8 cellular contexts compared by ENCODE assay signal in genomic region chr7:5898480-5899224, GRCh38. TPM values are rescaled to one million over a fixed set of nuclear protein-coding genes. Genes with fewer than 3 reads are reported as not detected.
DNase-seq lines count a peak whose midpoint lies in the region; ATAC-seq and TF ChIP-seq lines count a peak whose summit lies in the region.
"Not testable (repeated sequence)": the region's sequence is repeated elsewhere in the genome, so short reads cannot be mapped to it uniquely, and the experiment has no call there.

TSS of gene CCZ1 (plus strand) at chr7:5898733. CDS start at chr7:5898800, 67 bp downstream.

- H3K4me1 ChIP-seq in DOHH2 (ENCODE audit: control insufficient read depth, low read length), result peaks cover 12% of the 10 kb centered on the region
- H3K4me1 ChIP-seq in IMR-90 (ENCODE audit: control insufficient read depth, insufficient read depth, low read length), result not testable (repeated sequence)

- H2BK15ac ChIP-seq in IMR-90 (ENCODE audit: low read depth, low read length), result not testable (repeated sequence)

- peak within 1 kb of the TSS; percentile 71 for H3K4me3 Mint-ChIP-seq in activated T-helper 17 cell treated with anti-CD3 and anti-CD28 coated beads, Interleukin-2, amount 50 U/mL, for 72 hours
- peak within 1 kb of the TSS; percentile 75 for H3K4me3 Mint-ChIP-seq in natural killer cell treated with Interleukin-12 subunit alpha and Interleukin-12 subunit beta and Interleukin-15 and Interleukin-18, amount 100 ng/mL, for 72 hours
- peak within 1 kb of the TSS; percentile 66 for H3K4me3 Mint-ChIP-seq in stimulated activated effector memory CD8-positive, alpha-beta T cell treated with anti-CD3 and anti-CD28 coated beads, Interleukin-12 subunit alpha, Interleukin-12 subunit beta, amount 100 ng/mL, for 72 hours

- ATAC-seq in GM21576 (IDR thresholded peaks at IDR 0.05; ENCODE audit: unreplicated experiment), result peak; percentile 94
- ATAC-seq in IMR-90 (ENCODE audit: low read depth), result peak; percentile 96
- peak; percentile 97 for ATAC-seq in activated T-helper 17 cell treated with anti-CD3 and anti-CD28 coated beads, Interleukin-2, amount 50 U/mL, for 72 hours (replicated peaks)
- peak; percentile 92 to 96 for ATAC-seq in natural killer cell treated with Interleukin-12 subunit alpha and Interleukin-12 subunit beta and Interleukin-15 and Interleukin-18, amount 100 ng/mL, for 72 hours
- peak; percentile 95 for ATAC-seq in stimulated activated effector memory CD8-positive, alpha-beta T cell treated with anti-CD3 and anti-CD28 coated beads, Interleukin-12 subunit alpha, Interleukin-12 subunit beta, amount 100 ng/mL, for 72 hours

- not testable (repeated sequence) for H3K9me3 Mint-ChIP-seq in activated T-helper 17 cell treated with anti-CD3 and anti-CD28 coated beads, Interleukin-2, amount 50 U/mL, for 72 hours; natural killer cell treated with Interleukin-12 subunit alpha and Interleukin-12 subunit beta and Interleukin-15 and Interleukin-18, amount 100 ng/mL, for 72 hours; stimulated activated effector memory CD8-positive, alpha-beta T cell treated with anti-CD3 and anti-CD28 coated beads, Interleukin-12 subunit alpha, Interleukin-12 subunit beta, amount 100 ng/mL, for 72 hours

- H3K4me3 ChIP-seq in DOHH2 (ENCODE audit: low read length) (peak within 1 kb of the TSS; percentile 70), IMR-90 (ENCODE audit: insufficient read depth, low read depth, low read length) (peak within 1 kb of the TSS; percentile 95)

- DNase-seq in IMR-90 (peak; percentile 33), fibroblast of peridontal ligament (ENCODE audit: extremely low read depth) (peak; percentile 23)
- not testable (repeated sequence) for DNase-seq in natural killer cell treated with Interleukin-12 subunit alpha and Interleukin-12 subunit beta and Interleukin-15 and Interleukin-18, amount 100 ng/mL, for 72 hours (ENCODE audit: low spot score)
- DNase-seq in stimulated activated effector memory CD8-positive, alpha-beta T cell treated with anti-CD3 and anti-CD28 coated beads, Interleukin-12 subunit alpha, Interleukin-12 subunit beta, amount 100 ng/mL, for 72 hours (ENCODE audit: low spot score in 2 of 2), result peak; percentile 43 to 84

- not testable (repeated sequence) for H2BK20ac ChIP-seq in IMR-90 (ENCODE audit: low read depth, low read length)

- not testable (repeated sequence) for H3K79me1 ChIP-seq in IMR-90 (ENCODE audit: low read depth in 1 of 2, low read length in 2 of 2)

- POLR2A ChIA-PET in IMR-90 (lab: Charles Lee; ENCODE audit: unreplicated experiment), result not testable (repeated sequence)

- H2AK5ac ChIP-seq in IMR-90 (ENCODE audit: low read depth, low read length), result not testable (repeated sequence)

- in situ Hi-C loops in IMR-90 (cut with MboI; ENCODE audit: low sequenced_read_pairs), result not testable (repeated sequence)

- intact Hi-C loops in IMR-90 (cut with micrococcal nuclease), result not testable (repeated sequence)

- not testable (repeated sequence) for H3K56ac ChIP-seq in IMR-90 (ENCODE audit: extremely low read depth, insufficient read depth, low read length)

- not testable (repeated sequence) for TF ChIP-seq RAD21 in IMR-90 (IDR thresholded peaks at IDR 0.05; ENCODE audit: low read length)

- not testable (repeated sequence) for H2BK120ac ChIP-seq in IMR-90 (ENCODE audit: low read depth, low read length)

- not testable (repeated sequence) for BruUV-seq in IMR-90 (replicated peaks; lab: Mats Ljungman, UMichigan)

- H3K9me1 ChIP-seq in IMR-90 (ENCODE audit: insufficient read depth, low read length), result not testable (repeated sequence)

- H3K36me3 Mint-ChIP-seq in activated T-helper 17 cell treated with anti-CD3 and anti-CD28 coated beads, Interleukin-2, amount 50 U/mL, for 72 hours (ENCODE audit: low read depth), result peaks cover 24% of the 10 kb centered on the region
- H3K36me3 Mint-ChIP-seq in natural killer cell treated with Interleukin-12 subunit alpha and Interleukin-12 subunit beta and Interleukin-15 and Interleukin-18, amount 100 ng/mL, for 72 hours, result not testable (repeated sequence)
- peaks cover 21% of the 10 kb centered on the region for H3K36me3 Mint-ChIP-seq in stimulated activated effector memory CD8-positive, alpha-beta T cell treated with anti-CD3 and anti-CD28 coated beads, Interleukin-12 subunit alpha, Interleukin-12 subunit beta, amount 100 ng/mL, for 72 hours

- TF ChIP-seq POLR2A in IMR-90 (IDR thresholded peaks at IDR 0.05; ENCODE audit: low read depth, low read length), result not testable (repeated sequence)
- TF ChIP-seq POLR2A in Raji (IDR thresholded peaks at IDR 0.05; ENCODE audit: insufficient read depth, low read depth, low read length), result peak; percentile 48; the same call in 1 of the 2 replicates

- peak; percentile 31 for TF ChIP-seq CTCF in DOHH2 (IDR thresholded peaks at IDR 0.05; ENCODE audit: low read depth, low read length, poor library complexity, severe bottlenecking)
- TF ChIP-seq CTCF in IMR-90 (conservative IDR thresholded peaks at IDR 0.05; ENCODE audit: low read depth, low read length), result peak; percentile 28; the same call in 1 of the 2 replicates

- no CpG with 5 or more reads among the region's 64 CpGs for WGBS in IMR-90 (ENCODE audit: extremely low coverage in 2 of 2, insufficient read length in 1 of 2), 2 experiments

- peak within 1 kb of the TSS; percentile 81 for H4K5ac ChIP-seq in IMR-90 (ENCODE audit: low read depth, low read length)

- H4K20me1 ChIP-seq in DOHH2 (ENCODE audit: control insufficient read depth, insufficient read depth, low read depth, low read length); IMR-90 (ENCODE audit: insufficient read depth, low read length): not testable (repeated sequence)

- H4K91ac ChIP-seq in IMR-90 (ENCODE audit: insufficient read depth, low read depth, low read length), result not testable (repeated sequence)

- peak within 1 kb of the TSS; percentile 75; the same call in 1 of the 2 replicates for H3K9ac ChIP-seq in IMR-90 (ENCODE audit: low read depth, low read length)

- H3K14ac ChIP-seq in IMR-90 (replicated peaks; ENCODE audit: low read depth, low read length), result not testable (repeated sequence)

- H3K27me3 ChIP-seq in DOHH2 (ENCODE audit: control insufficient read depth, low read length); IMR-90 (ENCODE audit: control insufficient read depth, insufficient read depth, low read length): not testable (repeated sequence)

- not testable (repeated sequence) for H3K36me3 ChIP-seq in DOHH2 (ENCODE audit: control insufficient read depth, low read length); IMR-90 (ENCODE audit: control insufficient read depth, insufficient read depth, low read length)

- not testable (repeated sequence) for H3K79me2 ChIP-seq in DOHH2 (ENCODE audit: control insufficient read depth, low read length)

- H3K4ac ChIP-seq in IMR-90 (ENCODE audit: low read depth, low read length), result peak within 1 kb of the TSS; percentile 65; the same call in 1 of the 2 replicates

- not testable (repeated sequence) for H3K9me2 ChIP-seq in DOHH2 (replicated peaks; ENCODE audit: control insufficient read depth, low read length)

- dilution Hi-C loops in IMR-90 (cut with HindIII; ENCODE audit: low sequenced_read_pairs, unreplicated experiment), result not testable (repeated sequence)

- CTCF ChIA-PET in IMR-90 (lab: Yijun Ruan, JAX), result not testable (repeated sequence)

- H2AFZ ChIP-seq in IMR-90 (replicated peaks; ENCODE audit: low read length, poor library complexity), result peak within 1 kb of the TSS; percentile 71

- H2AK9ac ChIP-seq in IMR-90 (replicated peaks; ENCODE audit: low read depth, low read length, poor library complexity), result not testable (repeated sequence)

- H2BK5ac ChIP-seq in IMR-90 (ENCODE audit: low read depth, low read length, poor library complexity, severe bottlenecking), result peak within 1 kb of the TSS; percentile 58

- H3K27me3 Mint-ChIP-seq in activated T-helper 17 cell treated with anti-CD3 and anti-CD28 coated beads, Interleukin-2, amount 50 U/mL, for 72 hours; natural killer cell treated with Interleukin-12 subunit alpha and Interleukin-12 subunit beta and Interleukin-15 and Interleukin-18, amount 100 ng/mL, for 72 hours: not testable (repeated sequence)

- peak within 1 kb of the TSS; percentile 86 to 96; a peak in 3 of 4 replicates for H4K8ac ChIP-seq in IMR-90 (ENCODE audit: low read depth in 2 of 2, low read length in 2 of 2)

- H3K4me2 ChIP-seq in DOHH2 (ENCODE audit: low read length), result peak within 1 kb of the TSS; percentile 59
- not testable (repeated sequence) for H3K4me2 ChIP-seq in IMR-90 (ENCODE audit: low read depth, low read length)

- not testable (repeated sequence) for H3K4me1 Mint-ChIP-seq in activated T-helper 17 cell treated with anti-CD3 and anti-CD28 coated beads, Interleukin-2, amount 50 U/mL, for 72 hours; natural killer cell treated with Interleukin-12 subunit alpha and Interleukin-12 subunit beta and Interleukin-15 and Interleukin-18, amount 100 ng/mL, for 72 hours (ENCODE audit: low read depth in 2 of 2); stimulated activated effector memory CD8-positive, alpha-beta T cell treated with anti-CD3 and anti-CD28 coated beads, Interleukin-12 subunit alpha, Interleukin-12 subunit beta, amount 100 ng/mL, for 72 hours

- not testable (repeated sequence) for H3K23ac ChIP-seq in IMR-90 (ENCODE audit: low read depth, low read length)

- H3K18ac ChIP-seq in IMR-90 (ENCODE audit: low read depth, low read length), result not testable (repeated sequence)

- peak within 1 kb of the TSS; percentile 76 for H3K27ac Mint-ChIP-seq in activated T-helper 17 cell treated with anti-CD3 and anti-CD28 coated beads, Interleukin-2, amount 50 U/mL, for 72 hours
- H3K27ac Mint-ChIP-seq in natural killer cell treated with Interleukin-12 subunit alpha and Interleukin-12 subunit beta and Interleukin-15 and Interleukin-18, amount 100 ng/mL, for 72 hours, result peak within 1 kb of the TSS in 1 of 2 donors; percentile 53
- H3K27ac Mint-ChIP-seq in stimulated activated effector memory CD8-positive, alpha-beta T cell treated with anti-CD3 and anti-CD28 coated beads, Interleukin-12 subunit alpha, Interleukin-12 subunit beta, amount 100 ng/mL, for 72 hours, result peak within 1 kb of the TSS; percentile 74

- H3K27ac ChIP-seq in DOHH2 (ENCODE audit: low read depth, low read length), result peak within 1 kb of the TSS; percentile 37; the same call in 1 of the 2 replicates
- peak within 1 kb of the TSS; percentile 83; the same call in 1 of the 2 replicates for H3K27ac ChIP-seq in IMR-90 (ENCODE audit: insufficient read depth, low read length)

- not testable (repeated sequence) for H3F3A ChIP-seq in DOHH2 (ENCODE audit: control insufficient read depth, insufficient read depth)

- H3K9me3 ChIP-seq in DOHH2 (ENCODE audit: control insufficient read depth, insufficient read depth, low read length); IMR-90 (ENCODE audit: control insufficient read depth, insufficient read depth, low read length): not testable (repeated sequence)

RNA-seq across cellular contexts. Expression of gene CCZ1, which starts in this region (rescaled TPM):
- total RNA-seq in IMR-90 (2012; rRNA removed), result 28.7 and 40.3 TPM in 2 replicates
- 20.5 and 25.4 TPM in 2 replicates for polyA plus RNA-seq in IMR-90 (2012; rRNA removed)
- polyA plus RNA-seq in IMR-90 (2012; cell fraction: cytosol; rRNA removed), result 6.6 and 8.2 TPM in 2 replicates
- 5.9 and 25.6 TPM in 2 replicates for polyA plus RNA-seq in IMR-90 (2012; cell fraction: nucleus; rRNA removed; ENCODE audit: low replicate concordance)
- 100 to 1,000 TPM in 1 of 2 donors, 10 to 100 TPM in 1; 58.5 to 133 TPM for total RNA-seq in activated T-helper 17 cell treated with anti-CD3 and anti-CD28 coated beads, Interleukin-2, amount 50 U/mL, for 72 hours
- total RNA-seq in natural killer cell treated with Interleukin-12 subunit alpha and Interleukin-12 subunit beta and Interleukin-15 and Interleukin-18, amount 100 ng/mL, for 72 hours, result 100 to 1,000 TPM in 1 of 2 donors, 10 to 100 TPM in 1; 59.0 to 147 TPM
